Comparison of ENCODE assay signal across 8 cellular contexts in the genomic region with DNA sequence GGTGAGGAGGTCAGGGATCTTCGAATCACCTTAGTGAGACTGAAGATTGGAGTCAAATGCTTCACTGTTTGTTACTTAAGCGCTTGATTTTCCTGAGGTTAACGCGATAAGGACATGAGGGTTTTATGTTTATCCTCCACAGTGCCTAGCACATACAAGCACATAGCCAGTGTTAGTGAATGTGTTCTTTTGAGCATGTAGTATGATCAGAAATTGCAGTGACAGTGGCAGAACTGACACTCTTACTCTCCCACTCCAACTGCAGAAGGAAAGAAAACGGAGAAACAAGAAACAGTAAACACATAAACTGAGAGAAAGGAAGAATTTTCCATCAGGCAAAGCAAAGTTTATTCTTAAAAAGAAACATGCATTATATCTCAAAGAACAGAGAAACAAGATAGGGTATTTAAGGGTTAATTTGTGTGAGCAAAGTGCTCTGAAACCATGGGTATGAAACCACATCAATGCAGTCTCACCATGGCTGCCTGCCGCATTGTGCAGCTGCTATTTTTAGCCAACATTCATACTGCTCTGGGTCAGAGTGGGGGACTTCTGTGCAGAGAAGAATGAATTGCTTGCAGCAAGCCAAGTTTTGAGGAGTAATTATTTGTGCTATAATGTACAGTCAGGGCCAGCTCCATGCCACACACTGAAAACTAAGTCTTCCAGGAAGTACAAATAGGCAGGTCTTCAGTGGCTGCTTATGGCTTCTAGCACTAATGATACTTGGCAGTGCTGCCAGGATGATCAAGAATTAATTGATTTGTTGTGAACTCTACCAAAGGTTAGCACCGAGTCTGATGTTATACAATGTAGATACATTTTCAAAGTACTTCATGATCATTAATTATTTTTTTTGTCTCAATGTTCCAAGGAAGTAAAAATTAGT.
DNase-seq lines count a peak whose midpoint lies in the region; ATAC-seq, FAIRE-seq and TF ChIP-seq lines count a peak whose summit lies in the region.

No MANE protein-coding gene starts in this region.

- peak overlapping the region; percentile 63 for H3K4me3 ChIP-seq in Loucy (ENCODE audit: low read length, poor library complexity, severe bottlenecking)
- no peak overlapping the region for H3K4me3 ChIP-seq in esophagus squamous epithelium
- no peak overlapping the region for H3K4me3 ChIP-seq in HepG2 (replicated peaks in 1 of 3; ENCODE audit: insufficient read depth in 1 of 3, low read depth in 2 of 3, low read length in 3 of 3)

- CTCF ChIA-PET in HepG2 (lab: Yijun Ruan, JAX; ENCODE audit: low intra/inter-chr PET ratio, low total read pairs), result no interaction called here

- peaks cover 10% of the 10 kb centered on the region; the same call in 1 of the 2 replicates for H3K9me3 ChIP-seq in Loucy (ENCODE audit: insufficient read depth, low read depth, low read length)
- peaks cover 0 to 12% (median 0%) of the 10 kb centered on the region in 3 donors for H3K9me3 ChIP-seq in esophagus squamous epithelium
- peaks cover 43% of the 10 kb centered on the region for H3K9me3 ChIP-seq in HepG2 (ENCODE audit: low read length)

- in situ Hi-C loops in HepG2 (cut with HindIII; ENCODE audit: extremely low pct_ligation_motif_present, low pct_unique_long_range_greater_than_20kb), result no loop called here

- H3K36me3 ChIP-seq in Loucy (ENCODE audit: insufficient read depth, low read length) (no peaks in the 10 kb centered on the region), esophagus squamous epithelium (no peaks in the 10 kb centered on the region), HepG2 (replicated peaks in 1 of 2; ENCODE audit: control insufficient read depth in 1 of 2, insufficient read depth in 2 of 2, low read length in 2 of 2) (no peaks in the 10 kb centered on the region)

- H3K27me3 ChIP-seq in Loucy (ENCODE audit: insufficient read depth, low read length, poor library complexity, severe bottlenecking) (no peaks in the 10 kb centered on the region), esophagus squamous epithelium (no peaks in the 10 kb centered on the region), HepG2 (ENCODE audit: control insufficient read depth in 1 of 2, insufficient read depth in 2 of 2, low read length in 2 of 2) (no peaks in the 10 kb centered on the region)

- 57 to 71% methylated on average over 7 of the region's 7 CpGs for WGBS in esophagus squamous epithelium, 2 donors
- 41% methylated on average over 7 of the region's 7 CpGs for WGBS in HepG2 (ENCODE audit: low lambda C conversion rate)

- TF ChIP-seq CTCF in Loucy (conservative IDR thresholded peaks at IDR 0.05; ENCODE audit: low read length), result no peak
- TF ChIP-seq CTCF in esophagus squamous epithelium (IDR thresholded peaks at IDR 0.05), result no peak
- no peak for TF ChIP-seq CTCF in HepG2 (CRISPR knock-in tag; IDR thresholded peaks at IDR 0.05)

- no peak overlapping the region for H3K27ac ChIP-seq in esophagus squamous epithelium
- no peak overlapping the region for H3K27ac ChIP-seq in HepG2 (ENCODE audit: extremely low read length, insufficient read depth, low read length)

- peak overlapping the region; percentile 87 for H2AFZ ChIP-seq in Loucy (ENCODE audit: low read length)
- H2AFZ ChIP-seq in HepG2 (ENCODE audit: low read length), result no peak overlapping the region

- no peaks in the 10 kb centered on the region for H3K9me2 ChIP-seq in Loucy (replicated peaks; ENCODE audit: low read depth, low read length)

- ATAC-seq in GM18520 (IDR thresholded peaks at IDR 0.05; ENCODE audit: unreplicated experiment) (peak; percentile 98), GM21825 (IDR thresholded peaks at IDR 0.05; ENCODE audit: unreplicated experiment) (peak; percentile 99), HepG2 (no peak)

- intact Hi-C loops in esophagus squamous epithelium (cut with DNase I), result no loop called here
- intact Hi-C loops in HepG2 (cut with micrococcal nuclease; ENCODE audit: unreplicated experiment), result no loop called here

- H3K79me2 ChIP-seq in Loucy (ENCODE audit: insufficient read depth, low read length) (no peaks in the 10 kb centered on the region), HepG2 (ENCODE audit: insufficient read depth, low read length) (no peaks in the 10 kb centered on the region)

- FAIRE-seq in endometrium (lab: Jason Lieb, UNC), result peak; percentile 65
- no peak for FAIRE-seq in HepG2 (lab: Jason Lieb, UNC)

- TF ChIP-seq EP300 in HepG2 (IDR thresholded peaks at IDR 0.05; ENCODE audit: low read depth in 2 of 2, low read length in 2 of 2), result no peak
- no peak for TF ChIP-seq EP300 in HepG2 (CRISPR knock-in tag; IDR thresholded peaks at IDR 0.05; ENCODE audit: borderline replicate concordance)

- BruUV-seq in HepG2 (replicated peaks; lab: Mats Ljungman, UMichigan), result no TSS peak

- POLR2A ChIA-PET in HepG2 (lab: Yijun Ruan, JAX), result no interaction called here

- H3K4me1 ChIP-seq in Loucy (ENCODE audit: insufficient read depth, low read length, poor library complexity, severe bottlenecking) (peaks cover 25% of the 10 kb centered on the region), esophagus squamous epithelium (no peaks in the 10 kb centered on the region), HepG2 (ENCODE audit: insufficient read depth, low read length) (no peaks in the 10 kb centered on the region)

- H3K4me2 ChIP-seq in Loucy (ENCODE audit: low read depth, low read length, poor library complexity, severe bottlenecking) (peak overlapping the region; percentile 72), HepG2 (ENCODE audit: low read depth, low read length) (no peak overlapping the region)

- peak overlapping the region; percentile 62 for H3K9ac ChIP-seq in Loucy (ENCODE audit: low read depth, low read length, poor library complexity, severe bottlenecking)
- no peak overlapping the region for H3K9ac ChIP-seq in HepG2 (ENCODE audit: insufficient read depth, low read depth, low read length)

- DNase-seq in esophagus squamous epithelium (lab: John Stamatoyannopoulos, UW) (no peak), NCI-H2081 treated with DMSO at 0.1 percent for 48 hours (lab: John Stamatoyannopoulos, UW) (no peak), HepG2 (ENCODE audit: low spot score) (no peak), middle frontal gyrus (ENCODE audit: extremely low spot score, low spot score) (no peak)

- H4K20me1 ChIP-seq in Loucy (ENCODE audit: insufficient read depth, low read length, poor library complexity, severe bottlenecking) (no peaks in the 10 kb centered on the region), HepG2 (ENCODE audit: insufficient read depth, low read length) (no peaks in the 10 kb centered on the region)

- no peak for TF ChIP-seq RAD21 in HepG2 (CRISPR knock-in tag; IDR thresholded peaks at IDR 0.05)

- H3F3A ChIP-seq in Loucy (ENCODE audit: low read depth), result peaks cover 9% of the 10 kb centered on the region

- TF ChIP-seq POLR2A in esophagus squamous epithelium (IDR thresholded peaks at IDR 0.05) (no peak), HepG2 (IDR thresholded peaks at IDR 0.05; ENCODE audit: insufficient read depth in 1 of 2, low read depth in 2 of 2, low read length in 2 of 2) (no peak)

TF ChIP-seq in HepG2, 621 proteins besides CTCF, POLR2A, EP300 and RAD21 (continues in another document):
- TF ChIP-seq JUNB (CRISPR knock-in tag; IDR thresholded peaks at IDR 0.05; ENCODE audit: borderline replicate concordance) (no peak), ZNF264 (CRISPR knock-in tag; IDR thresholded peaks at IDR 0.05) (no peak), STAG1 (CRISPR knock-in tag; IDR thresholded peaks at IDR 0.05) (no peak), ZNF75D (CRISPR knock-in tag; IDR thresholded peaks at IDR 0.05; ENCODE audit: borderline replicate concordance) (no peak), ZNF816 (CRISPR knock-in tag; IDR thresholded peaks at IDR 0.05; ENCODE audit: borderline replicate concordance) (no peak), ZNF740 (CRISPR knock-in tag; IDR thresholded peaks at IDR 0.05) (no peak), ZBTB26 (CRISPR knock-in tag; IDR thresholded peaks at IDR 0.05; ENCODE audit: borderline replicate concordance) (no peak), HNRNPH1 (optimal IDR thresholded peaks at IDR 0.05; ENCODE audit: low read depth, low read length) (no peak), ZNF788 (CRISPR knock-in tag; IDR thresholded peaks at IDR 0.05; ENCODE audit: borderline replicate concordance) (no peak), MBNL3 (CRISPR knock-in tag; conservative IDR thresholded peaks at IDR 0.05) (no peak)
- TF ChIP-seq, protein P1, sequence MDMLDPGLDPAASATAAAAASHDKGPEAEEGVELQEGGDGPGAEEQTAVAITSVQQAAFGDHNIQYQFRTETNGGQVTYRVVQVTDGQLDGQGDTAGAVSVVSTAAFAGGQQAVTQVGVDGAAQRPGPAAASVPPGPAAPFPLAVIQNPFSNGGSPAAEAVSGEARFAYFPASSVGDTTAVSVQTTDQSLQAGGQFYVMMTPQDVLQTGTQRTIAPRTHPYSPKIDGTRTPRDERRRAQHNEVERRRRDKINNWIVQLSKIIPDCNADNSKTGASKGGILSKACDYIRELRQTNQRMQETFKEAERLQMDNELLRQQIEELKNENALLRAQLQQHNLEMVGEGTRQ (IDR thresholded peaks at IDR 0.05; ENCODE audit: low read depth, low read length), result no peak
- TF ChIP-seq, protein P1 (CRISPR knock-in tag; IDR thresholded peaks at IDR 0.05; ENCODE audit: borderline replicate concordance), result no peak
